In genomic region chr10:17349009-17349349, GRCh38 we compare ENCODE assay signal across 11 cellular contexts.
DNase-seq lines count a peak whose midpoint lies in the region; ATAC-seq and TF ChIP-seq lines count a peak whose summit lies in the region.
"Had no signal": no experiment of that assay in that cellular context is flagged by ENCODE, and none has a peak within 500 bp of the region (broad histone marks: within the 10 kb centered on the region; RNA-seq: fewer than 3 reads in every experiment).

No MANE protein-coding gene starts in this region.

- H3K27ac Mint-ChIP-seq in nephron progenitor cell (peak overlapping the region; percentile 78), natural killer cell (no peak overlapping the region)
- H3K27ac Mint-ChIP-seq: activated CD4-positive, alpha-beta T cell treated with anti-CD3 and anti-CD28 coated beads, Interleukin-2, amount 10 ng/mL, durations not matched to agents 7 days and 5 days; activated T-helper 17 cell treated with anti-CD3 and anti-CD28 coated beads, Interleukin-2, amount 50 U/mL, for 72 hours had no signal

- peaks cover 0 to 3% (median 0%) of the 10 kb centered on the region in 11 donors for H3K9me3 ChIP-seq in heart right ventricle
- no peaks in the 10 kb centered on the region for H3K9me3 ChIP-seq in vagina
- H3K9me3 ChIP-seq in spleen: peaks cover 0 to 3% (median 0%) of the 10 kb centered on the region in 8 donors

- ATAC-seq in heart right ventricle: peak in 1 of 8 donors; percentile 13
- ATAC-seq in left cardiac atrium: no peak
- no peak for ATAC-seq in natural killer cell
- ATAC-seq: activated T-helper 17 cell treated with anti-CD3 and anti-CD28 coated beads, Interleukin-2, amount 50 U/mL, for 72 hours had no signal

- peaks cover 15% of the 10 kb centered on the region for H3K4me1 Mint-ChIP-seq in nephron progenitor cell
- H3K4me1 Mint-ChIP-seq in natural killer cell: no peaks in the 10 kb centered on the region
- H3K4me1 Mint-ChIP-seq: activated CD4-positive, alpha-beta T cell treated with anti-CD3 and anti-CD28 coated beads, Interleukin-2, amount 10 ng/mL, durations not matched to agents 7 days and 5 days; activated T-helper 17 cell treated with anti-CD3 and anti-CD28 coated beads, Interleukin-2, amount 50 U/mL, for 72 hours had no signal

- H3K4me3 Mint-ChIP-seq in nephron progenitor cell (no peak overlapping the region), natural killer cell (no peak overlapping the region)
- H3K4me3 Mint-ChIP-seq: activated CD4-positive, alpha-beta T cell treated with anti-CD3 and anti-CD28 coated beads, Interleukin-2, amount 10 ng/mL, durations not matched to agents 7 days and 5 days; activated T-helper 17 cell treated with anti-CD3 and anti-CD28 coated beads, Interleukin-2, amount 50 U/mL, for 72 hours had no signal

- no peaks in the 10 kb centered on the region for H3K27me3 Mint-ChIP-seq in nephron progenitor cell (ENCODE audit: low read depth, poor library complexity)
- no peaks in the 10 kb centered on the region for H3K27me3 Mint-ChIP-seq in natural killer cell (ENCODE audit: low read depth in 2 of 2)

- H3K27ac ChIP-seq in heart right ventricle: peak overlapping the region in 9 of 10 donors; percentile 3 to 80 (median 49)
- H3K27ac ChIP-seq in coronary artery: peak overlapping the region; percentile 33 to 76
- H3K27ac ChIP-seq in vagina: peak overlapping the region; percentile 44
- peak overlapping the region in 4 of 8 donors; percentile 1 to 22 (median 17) for H3K27ac ChIP-seq in spleen
- H3K27ac ChIP-seq: parathyroid adenoma had no signal

- TF ChIP-seq CTCF in heart right ventricle (IDR thresholded peaks at IDR 0.05): no peak
- no peak for TF ChIP-seq CTCF in coronary artery (IDR thresholded peaks at IDR 0.05)
- TF ChIP-seq CTCF in nephron progenitor cell (IDR thresholded peaks at IDR 0.05): no peak
- TF ChIP-seq CTCF in vagina (IDR thresholded peaks at IDR 0.05): no peak
- TF ChIP-seq CTCF in spleen (IDR thresholded peaks at IDR 0.05 in 8 of 11, conservative IDR thresholded peaks at IDR 0.05 in 3 of 11): no peak
- no peak for TF ChIP-seq CTCF in natural killer cell (IDR thresholded peaks at IDR 0.05)

- H3K9me3 Mint-ChIP-seq in nephron progenitor cell: no peaks in the 10 kb centered on the region
- H3K9me3 Mint-ChIP-seq in natural killer cell: peaks cover 0 to 2% of the 10 kb centered on the region in 2 donors
- H3K9me3 Mint-ChIP-seq: activated T-helper 17 cell treated with anti-CD3 and anti-CD28 coated beads, Interleukin-2, amount 50 U/mL, for 72 hours had no signal

- no peaks in the 10 kb centered on the region for H3K36me3 ChIP-seq in heart right ventricle
- H3K36me3 ChIP-seq in vagina: no peaks in the 10 kb centered on the region
- no peaks in the 10 kb centered on the region for H3K36me3 ChIP-seq in spleen

- intact Hi-C loops in heart right ventricle (cut with DNase I) (loop anchor here in 1 of 10 donors (10.0 kb wide), 1 partner anchor 76 kb away; no protein-coding TSS in a partner anchor), left cardiac atrium (cut with DNase I) (no loop called here), vagina (cut with DNase I) (no loop called here), spleen (cut with DNase I; ENCODE audit: low total_unique reads) (no loop called here), natural killer cell (cut with micrococcal nuclease) (no loop called here)

- peak overlapping the region in 8 of 10 donors; percentile 4 to 39 (median 29) for H3K4me3 ChIP-seq in heart right ventricle
- H3K4me3 ChIP-seq in coronary artery: peak overlapping the region; percentile 50
- peak overlapping the region; percentile 25 to 37 for H3K4me3 ChIP-seq in vagina
- H3K4me3 ChIP-seq in spleen: no peak overlapping the region

- peaks cover 0 to 23% (median 7%) of the 10 kb centered on the region in 9 donors for H3K4me1 ChIP-seq in heart right ventricle
- peaks cover 17% of the 10 kb centered on the region for H3K4me1 ChIP-seq in vagina
- no peaks in the 10 kb centered on the region for H3K4me1 ChIP-seq in spleen
- H3K4me1 ChIP-seq: parathyroid adenoma had no signal

- WGBS in heart right ventricle, 2 donors: 37 to 46% methylated on average over 5 of the region's 5 CpGs
- 56 to 82% (median 72%) methylated on average over 5 of the region's 5 CpGs for WGBS in spleen, 5 donors

- H3K27me3 ChIP-seq in heart right ventricle (no peaks in the 10 kb centered on the region), vagina (no peaks in the 10 kb centered on the region), spleen (replicated peaks in 1 of 7) (peaks cover 0 to 4% (median 0%) of the 10 kb centered on the region in 7 donors)

- TF ChIP-seq POLR2A in vagina (IDR thresholded peaks at IDR 0.05) (no peak), spleen (IDR thresholded peaks at IDR 0.05) (no peak)

- DNase-seq in heart right ventricle: no peak
- DNase-seq in left cardiac atrium: no peak
- no peak for DNase-seq in coronary artery (ENCODE audit: low spot score)
- no peak for DNase-seq in nephron progenitor cell
- no peak for DNase-seq in vagina (ENCODE audit: extremely low spot score in 2 of 2)
- DNase-seq in spleen: no peak
- DNase-seq in stimulated activated CD4-positive, alpha-beta T cell treated with anti-CD3 and anti-CD28 coated beads, Interleukin-1b, Interleukin-23, amount 100 ng/mL, for 48 hours: no peak
- DNase-seq in natural killer cell: no peak
- DNase-seq: activated CD4-positive, alpha-beta T cell treated with anti-CD3 and anti-CD28 coated beads, Interleukin-2, amount 10 ng/mL, durations not matched to agents 7 days and 5 days had no signal

- H3K36me3 Mint-ChIP-seq in nephron progenitor cell (ENCODE audit: low read depth) (peaks cover 28% of the 10 kb centered on the region), natural killer cell (peaks cover 3% of the 10 kb centered on the region)

Comparison
In these comparisons a context has a peak if more than half of its experiments do, and no peak if none do; other contexts are left out.
1. H3K4me3 ChIP-seq: peak in heart right ventricle (8 of 10), coronary artery (single experiment) and vagina (2 of 2); none in spleen (0 of 8).